ENCODE assay signal across 29 cellular contexts in the genomic region with DNA sequence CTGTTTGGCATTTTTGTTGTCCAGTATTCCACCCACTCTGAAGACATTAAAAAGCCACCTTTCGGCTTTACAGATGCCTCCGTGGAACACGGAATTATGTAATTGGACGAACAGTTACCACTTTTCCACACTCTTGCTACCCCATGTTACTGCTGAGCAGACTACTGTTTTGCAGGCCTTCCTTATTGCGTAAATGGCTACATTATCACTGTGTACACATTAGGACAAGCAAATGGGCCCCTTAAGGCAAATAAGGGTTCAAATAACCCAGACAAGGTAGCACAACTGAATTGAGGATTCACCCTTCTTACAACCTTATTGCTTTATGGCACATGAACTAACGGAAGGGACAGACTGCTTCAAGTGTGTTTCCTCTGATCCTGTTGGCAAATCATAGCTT.
"Had no signal": no experiment of that assay in that cellular context is flagged by ENCODE, and none has a peak within 500 bp of the region (broad histone marks: within the 10 kb centered on the region; RNA-seq: fewer than 3 reads in every experiment).

No MANE protein-coding gene starts in this region.

- H3K4me1 ChIP-seq: adrenal gland, body of pancreas, breast epithelium had no signal

- H3K4me3 ChIP-seq: adrenal gland, body of pancreas, breast epithelium, MG63, PC-9 had no signal

- H3K9me3 Mint-ChIP-seq: activated T-helper 2 cell treated with anti-CD3 and anti-CD28 coated beads, Interferon-gamma antibody, Interleukin-2, Interleukin-4, amounts not matched to agents 10 μg/mL and 5 μg/mL and 100 μg/mL, durations not matched to agents 14 hours and 24 hours and 36 hours had no signal

- H3K36me3 Mint-ChIP-seq: activated naive CD4-positive, alpha-beta T cell treated with anti-CD3 and anti-CD28 coated beads, Interleukin-2, amount 50 U/mL, for 72 hours had no signal

- FAIRE-seq: astrocyte, RCC 7860 had no signal

- H3K36me3 ChIP-seq: adrenal gland, breast epithelium, MG63, WERI-Rb-1 had no signal

- H3K27me3 ChIP-seq: adrenal gland, body of pancreas, breast epithelium, MG63 had no signal

- H3K27ac ChIP-seq: adrenal gland, body of pancreas, breast epithelium, PC-9, RWPE1, WERI-Rb-1 had no signal

- H3K27ac Mint-ChIP-seq: activated CD8-positive, alpha-beta T cell treated with anti-CD3 and anti-CD28 coated beads for 36 hours; activated naive CD4-positive, alpha-beta T cell treated with anti-CD3 and anti-CD28 coated beads, Interleukin-2, amount 50 U/mL, for 72 hours; activated T-cell treated with anti-CD3 and anti-CD28 coated beads, Interleukin-2, amount 50 U/mL, for 24 hours; activated T-helper 2 cell treated with anti-CD3 and anti-CD28 coated beads, Interferon-gamma antibody, Interleukin-2, Interleukin-4, amounts not matched to agents 10 μg/mL and 5 μg/mL and 100 μg/mL, durations not matched to agents 14 hours and 24 hours and 36 hours had no signal

- H3K9me3 ChIP-seq: adrenal gland, body of pancreas, MG63 had no signal

- H3K4me3 Mint-ChIP-seq: activated CD8-positive, alpha-beta T cell treated with anti-CD3 and anti-CD28 coated beads for 36 hours; activated T-cell treated with anti-CD3 and anti-CD28 coated beads, Interleukin-2, amount 50 U/mL, for 24 hours had no signal

- H3K27me3 Mint-ChIP-seq: activated CD8-positive, alpha-beta T cell treated with anti-CD3 and anti-CD28 coated beads for 36 hours; activated T-cell treated with anti-CD3 and anti-CD28 coated beads, Interleukin-2, amount 50 U/mL, for 24 hours had no signal

- DNase-seq: activated CD4-positive, alpha-beta T cell treated with anti-CD3 and anti-CD28 coated beads for 1 hour; activated CD4-positive, alpha-beta T cell treated with anti-CD3 and anti-CD28 coated beads for 48 hours; activated CD4-positive, alpha-beta T cell treated with anti-CD3 and anti-CD28 coated beads, Interleukin-2, amount 50 U/mL, for 4 hours; activated CD4-positive, CD25-positive, alpha-beta regulatory T cell; activated CD8-positive, alpha-beta T cell treated with anti-CD3 and anti-CD28 coated beads for 36 hours; activated gamma-delta T cell; activated naive CD4-positive, alpha-beta T cell treated with Interleukin-2 at 50 U/mL for 16 hours; activated T-cell treated with anti-CD3 and anti-CD28 coated beads, Interleukin-2, amount 50 U/mL, for 24 hours; adrenal gland; body of pancreas; Kasumi-1; KG1; MG63; NCI-H1048; NCI-H1417; NCI-H1694; NCI-H2081 treated with DMSO at 0.1 percent for 48 hours; NCI-H345; NCI-H524 treated with DMSO at 0.1 percent for 48 hours; PC-9; SIG-M5; T1000; WERI-Rb-1 had no signal
